ENCODE assay signal across 2 cellular contexts in the genomic region with DNA sequence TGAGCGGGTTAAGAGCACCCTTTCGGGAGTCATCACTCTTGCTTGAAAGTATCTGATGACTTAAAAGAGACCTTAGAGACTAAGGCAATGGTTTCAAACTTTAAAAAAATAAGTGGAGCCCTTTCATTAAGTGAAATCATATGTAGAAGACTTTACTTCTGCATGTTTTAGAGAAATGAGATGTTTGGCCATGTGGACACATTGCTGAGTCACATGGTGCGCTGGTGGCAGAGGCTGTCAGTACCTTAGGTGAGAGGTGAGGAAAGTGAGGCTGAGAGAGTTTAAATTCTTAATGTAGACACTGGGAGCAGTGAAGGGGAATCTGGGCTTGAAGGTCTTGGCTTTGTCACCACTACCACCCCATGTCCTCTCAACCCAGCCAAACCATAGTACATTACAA.
A peak's percentile ranks its signal among the peaks of the same experiment; 100 is the strongest.
TF ChIP-seq lines count a peak whose summit lies in the region.

No MANE protein-coding gene starts in this region.

TF ChIP-seq in HepG2, 621 proteins besides CTCF, POLR2A, EP300 and RAD21 (continued from another document):
- TF ChIP-seq, protein P1, sequence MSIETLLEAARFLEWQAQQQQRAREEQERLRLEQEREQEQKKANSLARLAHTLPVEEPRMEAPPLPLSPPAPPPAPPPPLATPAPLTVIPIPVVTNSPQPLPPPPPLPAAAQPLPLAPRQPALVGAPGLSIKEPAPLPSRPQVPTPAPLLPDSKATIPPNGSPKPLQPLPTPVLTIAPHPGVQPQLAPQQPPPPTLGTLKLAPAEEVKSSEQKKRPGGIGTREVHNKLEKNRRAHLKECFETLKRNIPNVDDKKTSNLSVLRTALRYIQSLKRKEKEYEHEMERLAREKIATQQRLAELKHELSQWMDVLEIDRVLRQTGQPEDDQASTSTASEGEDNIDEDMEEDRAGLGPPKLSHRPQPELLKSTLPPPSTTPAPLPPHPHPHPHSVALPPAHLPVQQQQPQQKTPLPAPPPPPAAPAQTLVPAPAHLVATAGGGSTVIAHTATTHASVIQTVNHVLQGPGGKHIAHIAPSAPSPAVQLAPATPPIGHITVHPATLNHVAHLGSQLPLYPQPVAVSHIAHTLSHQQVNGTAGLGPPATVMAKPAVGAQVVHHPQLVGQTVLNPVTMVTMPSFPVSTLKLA (IDR thresholded peaks at IDR 0.05): peak; percentile 98

TF ChIP-seq in K562, 482 proteins besides CTCF, POLR2A, EP300 and RAD21 (continued from another document):
- TF ChIP-seq, protein P2, sequence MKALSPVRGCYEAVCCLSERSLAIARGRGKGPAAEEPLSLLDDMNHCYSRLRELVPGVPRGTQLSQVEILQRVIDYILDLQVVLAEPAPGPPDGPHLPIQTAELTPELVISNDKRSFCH (CRISPR knock-in tag; IDR thresholded peaks at IDR 0.05): no peak
- TF ChIP-seq, protein P2 (tag; IDR thresholded peaks at IDR 0.05): no peak
- TF ChIP-seq MAFF (IDR thresholded peaks at IDR 0.05; ENCODE audit: low read length) (no peak), ZNF707 (CRISPR knock-in tag; conservative IDR thresholded peaks at IDR 0.05) (no peak), KDM2B (CRISPR knock-in tag; IDR thresholded peaks at IDR 0.05) (no peak)
- TF ChIP-seq, protein P3, sequence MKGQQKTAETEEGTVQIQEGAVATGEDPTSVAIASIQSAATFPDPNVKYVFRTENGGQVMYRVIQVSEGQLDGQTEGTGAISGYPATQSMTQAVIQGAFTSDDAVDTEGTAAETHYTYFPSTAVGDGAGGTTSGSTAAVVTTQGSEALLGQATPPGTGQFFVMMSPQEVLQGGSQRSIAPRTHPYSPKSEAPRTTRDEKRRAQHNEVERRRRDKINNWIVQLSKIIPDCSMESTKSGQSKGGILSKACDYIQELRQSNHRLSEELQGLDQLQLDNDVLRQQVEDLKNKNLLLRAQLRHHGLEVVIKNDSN (CRISPR knock-in tag; IDR thresholded peaks at IDR 0.05): no peak
